Comparison of ENCODE assay signal across 27 cellular contexts in genomic region chr12:106598003-106598402, GRCh38. TPM values are rescaled to one million over a fixed set of nuclear protein-coding genes. Genes with fewer than 3 reads are reported as not detected.
"Had no signal": no experiment of that assay in that cellular context is flagged by ENCODE, and none has a peak within 500 bp of the region (broad histone marks: within the 10 kb centered on the region; RNA-seq: fewer than 3 reads in every experiment).

No MANE protein-coding gene starts in this region.

- FAIRE-seq: kidney, pancreas, urothelium cell line had no signal

- H2AFZ ChIP-seq: neural progenitor cell had no signal

- H3K4me2 ChIP-seq: neural progenitor cell had no signal

- DNase-seq: dorsolateral prefrontal cortex; effector CD8-positive, alpha-beta T cell; kidney; left cardiac atrium; left ventricle myocardium inferior; lower lobe of right lung; nucleus accumbens; pancreas; right lobe of liver; stimulated activated CD4-positive, alpha-beta T cell treated with anti-CD3 and anti-CD28 coated beads, Interleukin-4, amount 100 ng/mL, for 1 hour; stimulated activated CD8-positive, alpha-beta memory T cell treated with anti-CD3 and anti-CD28 coated beads, Interleukin-4, amount 100 ng/mL, for 48 hours; stimulated activated naive CD8-positive, alpha-beta T cell treated with anti-CD3 and anti-CD28 coated beads, Interleukin-15, Interleukin-2, amounts not matched to agents 100 U/mL and 50 U/mL, for 24 hours; thyroid gland had no signal

- H3K36me3 ChIP-seq: esophagus muscularis mucosa, gastroesophageal sphincter, left ventricle myocardium inferior, lower lobe of right lung, neural progenitor cell, pancreas, right lobe of liver, suprapubic skin, thyroid gland had no signal

- H3K27me3 ChIP-seq: pancreas, right lobe of liver, thyroid gland had no signal

- H3K9ac ChIP-seq: neural progenitor cell had no signal

- H3K4me1 ChIP-seq: esophagus muscularis mucosa, gastroesophageal sphincter, left ventricle myocardium inferior, lower lobe of right lung, pancreas, right lobe of liver, suprapubic skin, thyroid gland had no signal

- H3K4me3 ChIP-seq: coronary artery, dorsolateral prefrontal cortex, esophagus muscularis mucosa, gastroesophageal sphincter, left ventricle myocardium inferior, lower lobe of right lung, neural progenitor cell, pancreas, right lobe of liver, suprapubic skin, thyroid gland had no signal

- ATAC-seq: gastroesophageal sphincter; left cardiac atrium; lower lobe of right lung; natural killer cell treated with Interleukin-12 subunit alpha and Interleukin-12 subunit beta and Interleukin-15 and Interleukin-18, amount 100 ng/mL, for 72 hours; pancreas; right lobe of liver; stimulated activated effector memory CD8-positive, alpha-beta T cell treated with anti-CD3 and anti-CD28 coated beads, Interleukin-12 subunit alpha, Interleukin-12 subunit beta, amount 100 ng/mL, for 72 hours; stimulated activated naive CD8-positive, alpha-beta T cell treated with anti-CD3 and anti-CD28 coated beads, Interleukin-15, Interleukin-2, amounts not matched to agents 100 U/mL and 50 U/mL, for 24 hours had no signal

- H3K27ac ChIP-seq: coronary artery, dorsolateral prefrontal cortex, epithelial cell of prostate, esophagus muscularis mucosa, gastroesophageal sphincter, left ventricle myocardium inferior, lower lobe of right lung, neural progenitor cell, pancreas, right lobe of liver, suprapubic skin, thyroid gland had no signal

- H3K9me3 ChIP-seq: esophagus muscularis mucosa, gastroesophageal sphincter, left ventricle myocardium inferior, lower lobe of right lung, pancreas, right lobe of liver, suprapubic skin, thyroid gland had no signal

RNA-seq across cellular contexts. Expression of gene RFX4, which starts 15.2 kb away (rescaled TPM):
- total RNA-seq: esophagus muscularis mucosa; fibroblast of villous mesenchyme; gastroesophageal sphincter; kidney; left cardiac atrium; left ventricle myocardium inferior; lower lobe of right lung; mesothelial cell of epicardium; myocyte; natural killer cell treated with Interleukin-12 subunit alpha and Interleukin-12 subunit beta and Interleukin-15 and Interleukin-18, amount 100 ng/mL, for 72 hours; progenitor cell of endocrine pancreas; renal cortical epithelial cell; right lobe of liver; suprapubic skin had no signal
